ENCODE assay signal across 8 cellular contexts in genomic region chr13:80048802-80049201, GRCh38.
DNase-seq lines count a peak whose midpoint lies in the region; ATAC-seq, FAIRE-seq and TF ChIP-seq lines count a peak whose summit lies in the region.

No MANE protein-coding gene starts in this region.

- H2BK15ac ChIP-seq in H1 (ENCODE audit: low read length) (no peak overlapping the region), mesendoderm (replicated peaks; ENCODE audit: low read depth) (no peak overlapping the region)

- no peaks in the 10 kb centered on the region for H3K36me3 Mint-ChIP-seq in activated CD4-positive, alpha-beta T cell treated with anti-CD3 and anti-CD28 coated beads, Interleukin-2, amount 10 ng/mL, durations not matched to agents 24 days and 14 days (ENCODE audit: low read depth)

- peak; percentile 97 for ATAC-seq in HG02870 (IDR thresholded peaks at IDR 0.05; ENCODE audit: unreplicated experiment)

- H3K79me2 ChIP-seq in H1 (ENCODE audit: control insufficient read depth in 1 of 2, insufficient read depth in 2 of 2, low read length in 2 of 2): no peaks in the 10 kb centered on the region
- H3K79me2 ChIP-seq in mesendoderm (ENCODE audit: control insufficient read depth, insufficient read depth, low read length): no peaks in the 10 kb centered on the region

- H2AK5ac ChIP-seq in H1 (ENCODE audit: low read depth, low read length) (no peak overlapping the region), mesendoderm (ENCODE audit: low read length) (no peak overlapping the region)

- H3K27me3 ChIP-seq in H1 (replicated peaks in 1 of 4; ENCODE audit: control insufficient read depth in 3 of 4, extremely low read depth in 1 of 4, insufficient read depth in 3 of 4, low read length in 3 of 4) (no peaks in the 10 kb centered on the region; a peak in 1 of 7 replicates), mesendoderm (ENCODE audit: insufficient read depth, low read length, poor library complexity) (no peaks in the 10 kb centered on the region)

- peaks cover 12% of the 10 kb centered on the region for H3K27me3 Mint-ChIP-seq in activated CD4-positive, alpha-beta T cell treated with anti-CD3 and anti-CD28 coated beads, Interleukin-2, amount 10 ng/mL, durations not matched to agents 24 days and 14 days

- no peak overlapping the region for H2BK12ac ChIP-seq in H1 (ENCODE audit: low read depth, low read length)

- H3K4me3 ChIP-seq in H1 (ENCODE audit: extremely low read depth in 1 of 4, insufficient read depth in 2 of 4, low read depth in 3 of 4, low read length in 4 of 4) (no peak overlapping the region), mesendoderm (ENCODE audit: low read length) (no peak overlapping the region)

- TF ChIP-seq CTCF in H1 (IDR thresholded peaks at IDR 0.05; ENCODE audit: control extremely low read depth in 1 of 3, insufficient read depth in 1 of 3, low read depth in 1 of 3, low read length in 3 of 3): no peak

- peak overlapping the region; percentile 60 for H3K27ac Mint-ChIP-seq in activated CD4-positive, alpha-beta T cell treated with anti-CD3 and anti-CD28 coated beads, Interleukin-2, amount 10 ng/mL, durations not matched to agents 24 days and 14 days

- H3K23ac ChIP-seq in H1 (ENCODE audit: insufficient read length) (no peak overlapping the region), mesendoderm (ENCODE audit: low read length) (no peak overlapping the region)

- POLR2A ChIA-PET in H1 (lab: Charles Lee; ENCODE audit: partially characterized antibody): no interaction called here

- no peak for FAIRE-seq in H1 (lab: Jason Lieb, UNC)

- DNase-seq in activated effector memory CD4-positive, alpha-beta T cell treated with anti-CD3 and anti-CD28 coated beads, Interleukin-2, amount 50 U/mL, for 16 hours: peak; percentile 74
- DNase-seq in activated effector memory CD4-positive, alpha-beta T cell treated with Interleukin-2 at 50 U/mL for 16 hours: no peak
- peak; percentile 14 for DNase-seq in NCI-H2029 treated with DMSO at 0.1 percent for 48 hours (lab: John Stamatoyannopoulos, UW)
- DNase-seq in activated CD4-positive, alpha-beta T cell treated with anti-CD3 and anti-CD28 coated beads, Interleukin-2, amount 10 ng/mL, durations not matched to agents 24 days and 14 days: peak; percentile 81
- peak in 1 of 2 experiments; percentile 9 for DNase-seq in H1 (ENCODE audit: low read depth in 1 of 2, low spot score in 2 of 2)
- DNase-seq in mesendoderm: peak; percentile 65
- peak; percentile 52 for DNase-seq in stimulated activated CD8-positive, alpha-beta memory T cell treated with anti-CD3 and anti-CD28 coated beads, Interleukin-4, amount 100 ng/mL, for 24 hours (ENCODE audit: low read depth)

- H3K4me1 ChIP-seq in H1 (replicated peaks in 1 of 4; ENCODE audit: control insufficient read depth in 3 of 4, insufficient read depth in 4 of 4, low read length in 3 of 4) (peaks cover 0 to 4% (median 1%) of the 10 kb centered on the region in 4 experiments; a peak in 2 of 7 replicates), mesendoderm (ENCODE audit: control insufficient read depth, low read depth, low read length) (no peaks in the 10 kb centered on the region)

- H3K79me1 ChIP-seq in H1 (ENCODE audit: low read depth, low read length): no peaks in the 10 kb centered on the region
- no peaks in the 10 kb centered on the region for H3K79me1 ChIP-seq in mesendoderm (ENCODE audit: low read length)

- H4K5ac ChIP-seq in H1 (ENCODE audit: insufficient read length, low read depth, low read length): no peak overlapping the region
- H4K5ac ChIP-seq in mesendoderm (ENCODE audit: low read length): no peak overlapping the region

- H3K27ac ChIP-seq in H1 (ENCODE audit: low read depth, low read length) (no peak overlapping the region), mesendoderm (ENCODE audit: low read depth, low read length) (no peak overlapping the region)

- peak overlapping the region; percentile 27; the same call in 1 of the 2 replicates for H3K18ac ChIP-seq in H1 (ENCODE audit: extremely low read depth, low read length)
- H3K18ac ChIP-seq in mesendoderm (ENCODE audit: low read length): no peak overlapping the region

- intact Hi-C loops in activated CD4-positive, alpha-beta T cell treated with anti-CD3 and anti-CD28 coated beads, Interleukin-2, amount 10 ng/mL, durations not matched to agents 24 days and 14 days (cut with micrococcal nuclease): no loop called here

- no peak overlapping the region for H4K91ac ChIP-seq in H1 (replicated peaks; ENCODE audit: insufficient read length, low read length)

- no peak overlapping the region for H3K4me2 ChIP-seq in H1 (ENCODE audit: insufficient read depth in 1 of 2, low read depth in 2 of 2, low read length in 2 of 2)
- H3K4me2 ChIP-seq in mesendoderm (ENCODE audit: low read length): no peak overlapping the region

- CTCF ChIA-PET in H1 (lab: Charles Lee; ENCODE audit: partially characterized antibody): interaction anchor here (0.6 to 1.9 kb wide), 3 partner anchors 10 to 405 kb away, joined by 4 to 8 read pairs (median 5); no protein-coding TSS in a partner anchor

- H2BK20ac ChIP-seq in H1 (ENCODE audit: low read length): no peak overlapping the region

- TF ChIP-seq RAD21 in H1 (IDR thresholded peaks at IDR 0.05 in 1 of 2, conservative IDR thresholded peaks at IDR 0.05 in 1 of 2; ENCODE audit: low read depth in 2 of 2, low read length in 2 of 2): no peak

- H3K56ac ChIP-seq in H1 (replicated peaks; ENCODE audit: insufficient read length, low read depth, low read length): no peak overlapping the region
- H3K56ac ChIP-seq in mesendoderm (ENCODE audit: low read length): no peak overlapping the region

- H4K8ac ChIP-seq in H1 (ENCODE audit: extremely low read depth, insufficient read depth, low read length): no peak overlapping the region
- H4K8ac ChIP-seq in mesendoderm (ENCODE audit: low read depth, low read length): peak overlapping the region; percentile 65

- no peak overlapping the region for H2BK5ac ChIP-seq in H1 (ENCODE audit: low read depth, low read length)
- H2BK5ac ChIP-seq in mesendoderm (ENCODE audit: low read length): no peak overlapping the region

- H4K20me1 ChIP-seq in H1 (replicated peaks in 1 of 2; ENCODE audit: control insufficient read depth in 1 of 2, insufficient read depth in 2 of 2, low read length in 2 of 2): no peaks in the 10 kb centered on the region

- no peak for TF ChIP-seq EP300 in H1 (IDR thresholded peaks at IDR 0.05; ENCODE audit: borderline replicate concordance in 1 of 2, low read depth in 2 of 2, low read length in 2 of 2)

- H2BK120ac ChIP-seq in H1 (replicated peaks; ENCODE audit: low read depth, low read length) (no peak overlapping the region), mesendoderm (ENCODE audit: low read depth, low read length) (no peak overlapping the region)

- H3K4ac ChIP-seq in H1 (replicated peaks; ENCODE audit: insufficient read length, low read depth, low read length) (no peak overlapping the region), mesendoderm (ENCODE audit: low read depth, low read length) (no peak overlapping the region)

- H3K36me3 ChIP-seq in H1 (ENCODE audit: control insufficient read depth in 2 of 4, insufficient read depth in 4 of 4, low read length in 3 of 4) (no peaks in the 10 kb centered on the region), mesendoderm (ENCODE audit: control insufficient read depth, insufficient read depth, low read length) (no peaks in the 10 kb centered on the region)

- H3K14ac ChIP-seq in H1 (ENCODE audit: insufficient read length): no peak overlapping the region

- H3K9ac ChIP-seq in H1 (replicated peaks in 1 of 4; ENCODE audit: extremely low read depth in 1 of 4, low read depth in 3 of 4, low read length in 3 of 4) (peak overlapping the region in 1 of 4 experiments; percentile 34; a peak in 1 of 7 replicates), mesendoderm (ENCODE audit: low read length) (no peak overlapping the region)

- TF ChIP-seq POLR2A in H1 (IDR thresholded peaks at IDR 0.05; ENCODE audit: control extremely low read depth in 1 of 2, low read depth in 2 of 2, low read length in 2 of 2): no peak

- no peaks in the 10 kb centered on the region for H3K23me2 ChIP-seq in H1 (ENCODE audit: low read depth, low read length)

- peaks cover 8% of the 10 kb centered on the region for H3K9me3 Mint-ChIP-seq in activated CD4-positive, alpha-beta T cell treated with anti-CD3 and anti-CD28 coated beads, Interleukin-2, amount 10 ng/mL, durations not matched to agents 24 days and 14 days

- WGBS in H1 (ENCODE audit: extremely low coverage in 1 of 2, insufficient coverage in 1 of 2, insufficient read length in 1 of 2, insufficient replicate concordance in 2 of 2, low coverage in 1 of 2, low lambda C conversion rate in 2 of 2, missing lambda C conversion rate in 1 of 2), 2 experiments: 45% methylated on average over 7 of the region's 7 CpGs; no CpG with 5 or more reads in 1 of the 2 experiments
- WGBS in mesendoderm (ENCODE audit: extremely low coverage, insufficient coverage, low lambda C conversion rate): no CpG with 5 or more reads among the region's 7 CpGs

- peak overlapping the region; percentile 9; the same call in 1 of the 2 replicates for H2AFZ ChIP-seq in H1 (ENCODE audit: low read length)

- H3K4me1 Mint-ChIP-seq in activated CD4-positive, alpha-beta T cell treated with anti-CD3 and anti-CD28 coated beads, Interleukin-2, amount 10 ng/mL, durations not matched to agents 24 days and 14 days: peaks cover 9% of the 10 kb centered on the region

- no peaks in the 10 kb centered on the region for H3K9me3 ChIP-seq in H1 (ENCODE audit: insufficient read depth in 2 of 2, low read depth in 1 of 2, low read length in 1 of 2)

- no peak overlapping the region for H3K4me3 Mint-ChIP-seq in activated CD4-positive, alpha-beta T cell treated with anti-CD3 and anti-CD28 coated beads, Interleukin-2, amount 10 ng/mL, durations not matched to agents 24 days and 14 days

TF ChIP-seq in H1, 55 proteins besides CTCF, POLR2A, EP300 and RAD21:
- TF ChIP-seq SAP30 (IDR thresholded peaks at IDR 0.05; ENCODE audit: insufficient read depth, insufficient replicate concordance, low read length) (no peak), JUND (IDR thresholded peaks at IDR 0.05; ENCODE audit: low read length) (peak; percentile 62; the same call in 1 of the 2 replicates)
